ENCODE assay signal across 8 cellular contexts in the genomic region with DNA sequence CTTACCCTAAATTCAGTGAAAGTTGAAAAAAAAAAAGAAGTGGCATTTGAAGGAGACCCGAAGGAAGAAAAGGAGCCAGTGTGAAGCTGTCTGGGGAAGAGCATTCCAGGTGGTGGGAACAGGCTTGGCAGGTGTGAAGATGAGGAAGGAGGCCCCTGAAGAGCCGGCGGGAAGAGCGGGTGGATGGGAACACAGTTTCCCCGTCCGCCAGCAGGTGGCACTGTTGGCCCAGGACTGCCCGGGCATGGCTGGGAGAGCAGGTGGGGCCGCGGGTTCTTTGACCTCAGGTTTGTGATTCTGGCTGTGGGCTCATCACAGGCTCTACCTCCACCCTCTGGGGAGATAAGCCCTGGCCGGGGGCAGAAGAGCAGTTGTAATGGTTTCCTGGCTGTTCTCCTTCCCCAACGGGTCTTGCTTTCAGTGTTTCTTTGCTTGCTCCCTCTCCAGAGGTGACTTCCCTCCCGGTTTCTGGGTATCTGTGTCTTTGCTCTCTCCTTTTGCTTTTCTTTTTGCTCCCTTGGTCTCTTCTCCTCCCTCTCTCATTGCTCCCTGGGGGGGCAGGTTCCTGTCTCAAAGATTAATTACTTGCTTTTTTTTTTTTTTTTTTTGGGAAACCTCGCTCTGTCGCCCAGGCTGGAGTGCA. TPM values are rescaled to one million over a fixed set of nuclear protein-coding genes. Genes with fewer than 3 reads are reported as not detected.
DNase-seq lines count a peak whose midpoint lies in the region; ATAC-seq and TF ChIP-seq lines count a peak whose summit lies in the region.

No MANE protein-coding gene starts in this region.

- in situ Hi-C loops in HAP-1 (cut with MboI; ENCODE audit: low sequenced_read_pairs), result loop anchor here (5.0 kb wide), 1 partner anchor 184 kb away; no protein-coding TSS in a partner anchor

- peaks cover 10% of the 10 kb centered on the region for H3K36me3 Mint-ChIP-seq in CD4-positive, CD25-positive, alpha-beta regulatory T cell
- H3K36me3 Mint-ChIP-seq in activated CD8-positive, alpha-beta memory T cell treated with anti-CD3 and anti-CD28 coated beads, Interleukin-2, amount 10 ng/mL, durations not matched to agents 7 days and 5 days, result peaks cover 3% of the 10 kb centered on the region
- H3K36me3 Mint-ChIP-seq in endodermal cell (ENCODE audit: low read depth), result peaks cover 2% of the 10 kb centered on the region

- peaks cover 5% of the 10 kb centered on the region for H3K36me3 ChIP-seq in CD4-positive, CD25-positive, alpha-beta regulatory T cell (ENCODE audit: control insufficient read depth, insufficient read depth, low read length)
- H3K36me3 ChIP-seq in HAP-1 (replicated peaks) (no peaks in the 10 kb centered on the region), endodermal cell (ENCODE audit: control insufficient read depth, insufficient read depth, low read length) (no peaks in the 10 kb centered on the region)

- peak; percentile 64 to 75 for ATAC-seq in CD4-positive, CD25-positive, alpha-beta regulatory T cell (ENCODE audit: low read depth in 2 of 2)
- ATAC-seq in activated CD8-positive, alpha-beta memory T cell treated with anti-CD3 and anti-CD28 coated beads, Interleukin-2, amount 10 ng/mL, durations not matched to agents 7 days and 5 days, result peak; percentile 92
- no peak for ATAC-seq in GM19467 (IDR thresholded peaks at IDR 0.05; ENCODE audit: unreplicated experiment)

- 17 to 28% methylated on average over 7 to 14 of the region's 14 CpGs for WGBS in endodermal cell (ENCODE audit: insufficient coverage in 1 of 2, insufficient read length in 1 of 2), 2 experiments

- H3K9ac ChIP-seq in endodermal cell (ENCODE audit: extremely low read depth, low read length, poor library complexity, severe bottlenecking), result no peak overlapping the region

- H3K27ac ChIP-seq in CD4-positive, CD25-positive, alpha-beta regulatory T cell (ENCODE audit: insufficient read depth, low read length, poor library complexity, severe bottlenecking), result no peak overlapping the region
- no peak overlapping the region for H3K27ac ChIP-seq in endodermal cell (ENCODE audit: low read depth, low read length)

- H3K4me3 ChIP-seq in CD4-positive, CD25-positive, alpha-beta regulatory T cell (ENCODE audit: low read depth, low read length), result peak overlapping the region; percentile 15
- H3K4me3 ChIP-seq in HAP-1 (no peak overlapping the region), endodermal cell (ENCODE audit: low read length) (no peak overlapping the region)

- no peaks in the 10 kb centered on the region for H3K9me3 ChIP-seq in CD4-positive, CD25-positive, alpha-beta regulatory T cell (ENCODE audit: control insufficient read depth in 2 of 2, low read length in 2 of 2)
- H3K9me3 ChIP-seq in HAP-1 (no peaks in the 10 kb centered on the region), endodermal cell (ENCODE audit: control insufficient read depth, low read length) (no peaks in the 10 kb centered on the region)

- peak; percentile 64 to 71 (median 64) for DNase-seq in CD4-positive, CD25-positive, alpha-beta regulatory T cell
- peak; percentile 47 to 91 for DNase-seq in HAP-1 (ENCODE audit: low spot score in 2 of 2)
- DNase-seq in NCI-H82 (lab: John Stamatoyannopoulos, UW), result peak; percentile 93
- peak; percentile 82 for DNase-seq in activated CD8-positive, alpha-beta memory T cell treated with anti-CD3 and anti-CD28 coated beads, Interleukin-2, amount 10 ng/mL, durations not matched to agents 7 days and 5 days
- peak; percentile 99 for DNase-seq in endodermal cell
- peak; percentile 93 for DNase-seq in mesenteric fat pad (ENCODE audit: low spot score)
- DNase-seq in stimulated activated CD8-positive, alpha-beta memory T cell treated with anti-CD3 and anti-CD28 coated beads, Interleukin-2, amount 100 ng/mL, for 48 hours (ENCODE audit: low read depth in 2 of 2), result peak; percentile 68 to 72

- peaks cover 0 to 48% (median 14%) of the 10 kb centered on the region in 4 donors for H3K4me1 Mint-ChIP-seq in CD4-positive, CD25-positive, alpha-beta regulatory T cell
- peaks cover 14% of the 10 kb centered on the region for H3K4me1 Mint-ChIP-seq in activated CD8-positive, alpha-beta memory T cell treated with anti-CD3 and anti-CD28 coated beads, Interleukin-2, amount 10 ng/mL, durations not matched to agents 7 days and 5 days
- H3K4me1 Mint-ChIP-seq in endodermal cell, result peaks cover 6% of the 10 kb centered on the region

- H3K4me3 Mint-ChIP-seq in CD4-positive, CD25-positive, alpha-beta regulatory T cell, result peak overlapping the region in 3 of 4 donors; percentile 4 to 68 (median 66)
- no peak overlapping the region for H3K4me3 Mint-ChIP-seq in activated CD8-positive, alpha-beta memory T cell treated with anti-CD3 and anti-CD28 coated beads, Interleukin-2, amount 10 ng/mL, durations not matched to agents 7 days and 5 days
- H3K4me3 Mint-ChIP-seq in endodermal cell, result no peak overlapping the region

- no peaks in the 10 kb centered on the region for H3K27me3 Mint-ChIP-seq in CD4-positive, CD25-positive, alpha-beta regulatory T cell
- peaks cover 19% of the 10 kb centered on the region for H3K27me3 Mint-ChIP-seq in activated CD8-positive, alpha-beta memory T cell treated with anti-CD3 and anti-CD28 coated beads, Interleukin-2, amount 10 ng/mL, durations not matched to agents 7 days and 5 days
- peaks cover 4% of the 10 kb centered on the region for H3K27me3 Mint-ChIP-seq in endodermal cell (ENCODE audit: insufficient read depth)

- H3K9me3 Mint-ChIP-seq in CD4-positive, CD25-positive, alpha-beta regulatory T cell, result no peaks in the 10 kb centered on the region
- H3K9me3 Mint-ChIP-seq in activated CD8-positive, alpha-beta memory T cell treated with anti-CD3 and anti-CD28 coated beads, Interleukin-2, amount 10 ng/mL, durations not matched to agents 7 days and 5 days (ENCODE audit: low read depth), result no peaks in the 10 kb centered on the region
- H3K9me3 Mint-ChIP-seq in endodermal cell, result no peaks in the 10 kb centered on the region

- CTCF ChIA-PET in activated CD8-positive, alpha-beta memory T cell treated with anti-CD3 and anti-CD28 coated beads, Interleukin-2, amount 10 ng/mL, durations not matched to agents 7 days and 5 days (lab: Charles Lee), result interaction anchor here (0.6 to 4.8 kb wide), 18 partner anchors 14 to 461 kb away, joined by 3 to 27 read pairs (median 4); no protein-coding TSS in a partner anchor

- peak; percentile 98 for TF ChIP-seq CTCF in endodermal cell (conservative IDR thresholded peaks at IDR 0.05)

- H3K27me3 ChIP-seq in CD4-positive, CD25-positive, alpha-beta regulatory T cell (ENCODE audit: control insufficient read depth, insufficient read depth, low read length), result no peaks in the 10 kb centered on the region
- H3K27me3 ChIP-seq in HAP-1 (ENCODE audit: low read depth) (no peaks in the 10 kb centered on the region), endodermal cell (ENCODE audit: control insufficient read depth, insufficient read depth, low read length, poor library complexity, severe bottlenecking) (no peaks in the 10 kb centered on the region)

- H3K4me1 ChIP-seq in CD4-positive, CD25-positive, alpha-beta regulatory T cell (ENCODE audit: control insufficient read depth, insufficient read depth, low read length, poor library complexity, severe bottlenecking), result peaks cover 7% of the 10 kb centered on the region
- H3K4me1 ChIP-seq in HAP-1, result no peaks in the 10 kb centered on the region
- peaks cover 5% of the 10 kb centered on the region for H3K4me1 ChIP-seq in endodermal cell (ENCODE audit: control insufficient read depth, insufficient read depth, low read length)

- H3K27ac Mint-ChIP-seq in CD4-positive, CD25-positive, alpha-beta regulatory T cell, result peak overlapping the region; percentile 16 to 96 (median 26)
- no peak overlapping the region for H3K27ac Mint-ChIP-seq in activated CD8-positive, alpha-beta memory T cell treated with anti-CD3 and anti-CD28 coated beads, Interleukin-2, amount 10 ng/mL, durations not matched to agents 7 days and 5 days
- H3K27ac Mint-ChIP-seq in endodermal cell, result no peak overlapping the region

RNA-seq across cellular contexts. Expression of a gene that starts 32.3 kb away (rescaled TPM):
- 87.6 TPM for total RNA-seq in CD4-positive, CD25-positive, alpha-beta regulatory T cell
- polyA plus RNA-seq in CD4-positive, CD25-positive, alpha-beta regulatory T cell, result 1 to 10 TPM; 2.7 to 5.8 (median 4.8) TPM
- 10 to 100 TPM in 1 of 2 experiments, 1 to 10 TPM in 1; 6.5 to 26.2 TPM for total RNA-seq in activated CD8-positive, alpha-beta memory T cell treated with anti-CD3 and anti-CD28 coated beads, Interleukin-2, amount 10 ng/mL, durations not matched to agents 7 days and 5 days
- 10 to 100 TPM; 18.0 to 44.3 TPM for total RNA-seq in endodermal cell
- polyA plus RNA-seq in endodermal cell (2013, experiment 1 of 2), result 6.2 TPM
- polyA plus RNA-seq in endodermal cell (2013, experiment 2 of 2), result 6.0 TPM
- total RNA-seq in mesenteric fat pad, result 10.4 TPM

Comparison
In these comparisons a context has a peak if more than half of its experiments do, and no peak if none do; other contexts are left out.
1. H3K27ac Mint-ChIP-seq: peak in CD4-positive, CD25-positive, alpha-beta regulatory T cell (3 of 3); none in activated CD8-positive, alpha-beta memory T cell treated with anti-CD3 and anti-CD28 coated beads, Interleukin-2, amount 10 ng/mL, durations not matched to agents 7 days and 5 days (single experiment) and endodermal cell (single experiment).
2. H3K4me3 Mint-ChIP-seq: peak in CD4-positive, CD25-positive, alpha-beta regulatory T cell (3 of 4); none in activated CD8-positive, alpha-beta memory T cell treated with anti-CD3 and anti-CD28 coated beads, Interleukin-2, amount 10 ng/mL, durations not matched to agents 7 days and 5 days (single experiment) and endodermal cell (single experiment).
3. Peak in every context shown above with its lines, with median percentiles within 50 percentile points of each other: DNase-seq.